In the genomic region with DNA sequence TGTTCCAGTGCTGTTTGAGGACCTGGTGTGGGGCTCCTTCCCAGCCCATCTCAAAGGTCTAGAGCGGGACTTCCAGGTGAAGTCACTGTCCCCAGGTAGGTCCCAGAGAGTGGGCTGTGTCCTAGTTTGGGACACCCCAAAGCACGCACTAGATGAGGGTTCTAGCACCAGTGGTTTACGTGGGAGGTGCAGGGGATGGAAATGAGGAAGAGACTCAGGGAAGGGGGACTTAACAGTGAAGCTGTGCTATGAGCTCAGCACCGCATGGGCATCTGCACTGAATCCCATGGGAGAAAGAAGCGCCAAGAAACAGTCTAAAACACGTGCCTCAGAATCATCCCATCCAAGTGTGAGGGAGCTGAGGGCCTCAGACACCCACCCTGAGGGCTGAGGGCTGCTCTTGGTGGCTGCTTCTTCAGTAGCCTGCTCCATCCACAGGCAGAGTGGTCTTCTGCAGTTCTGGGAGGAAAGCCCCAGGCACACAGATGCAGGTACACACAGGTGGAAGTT, we compare ENCODE assay signal across 31 cellular contexts.
DNase-seq lines count a peak whose midpoint lies in the region; ATAC-seq, FAIRE-seq and TF ChIP-seq lines count a peak whose summit lies in the region.
"Had no signal": no experiment of that assay in that cellular context is flagged by ENCODE, and none has a peak within 500 bp of the region (broad histone marks: within the 10 kb centered on the region; RNA-seq: fewer than 3 reads in every experiment).

No MANE protein-coding gene starts in this region.

- H3K9me3 ChIP-seq in RWPE2 (ENCODE audit: severe bottlenecking) (peaks cover 6% of the 10 kb centered on the region), gastroesophageal sphincter (peaks cover 0 to 15% (median 0%) of the 10 kb centered on the region in 3 donors), aorta (ENCODE audit: control insufficient read depth, low read length) (no peaks in the 10 kb centered on the region)
- H3K9me3 ChIP-seq: thyroid gland had no signal

- no peaks in the 10 kb centered on the region for H3K27me3 Mint-ChIP-seq in activated T-helper 2 cell treated with anti-CD3 and anti-CD28 coated beads, Interferon-gamma antibody, Interleukin-2, Interleukin-4, amounts not matched to agents 10 μg/mL and 5 μg/mL and 100 μg/mL, durations not matched to agents 14 hours and 24 hours and 36 hours (ENCODE audit: low read depth)
- H3K27me3 Mint-ChIP-seq: activated T-helper 17 cell treated with anti-CD3 and anti-CD28 coated beads, Interleukin-2, amount 50 U/mL, for 72 hours; brain; stimulated activated naive CD8-positive, alpha-beta T cell treated with anti-CD3 and anti-CD28 coated beads, Interleukin-15, Interleukin-2, amounts not matched to agents 100 ng/mL and 50 ng/mL, for 24 hours had no signal

- H3K27ac Mint-ChIP-seq in activated T-helper 2 cell treated with anti-CD3 and anti-CD28 coated beads, Interferon-gamma antibody, Interleukin-2, Interleukin-4, amounts not matched to agents 10 μg/mL and 5 μg/mL and 100 μg/mL, durations not matched to agents 14 hours and 24 hours and 36 hours: no peak overlapping the region
- H3K27ac Mint-ChIP-seq: activated T-helper 17 cell treated with anti-CD3 and anti-CD28 coated beads, Interleukin-2, amount 50 U/mL, for 72 hours; brain; CD4-positive, CD25-positive, alpha-beta regulatory T cell; stimulated activated naive CD8-positive, alpha-beta T cell treated with anti-CD3 and anti-CD28 coated beads, Interleukin-15, Interleukin-2, amounts not matched to agents 100 ng/mL and 50 ng/mL, for 24 hours; T-helper 2 cell treated with Interferon-gamma antibody and Interleukin-4, amounts not matched to agents 5 μg/mL and 100 μg/mL, for 36 hours had no signal

- 0 out of 2 replicates have a peak, but pooled peaks cover 5% of the 10 kb centered on the region for H3K36me3 ChIP-seq in RWPE2 (ENCODE audit: low read depth)
- H3K36me3 ChIP-seq in gastroesophageal sphincter: no peaks in the 10 kb centered on the region
- no peaks in the 10 kb centered on the region for H3K36me3 ChIP-seq in aorta (ENCODE audit: control insufficient read depth in 1 of 2, insufficient read depth in 2 of 2, low read length in 1 of 2)
- H3K36me3 ChIP-seq: left lung, thyroid gland, WERI-Rb-1 had no signal

- no peak for DNase-seq in HTR-8/SVneo (ENCODE audit: insufficient read length, low spot score)
- no peak for DNase-seq in RWPE2 (ENCODE audit: low spot score)
- no peak for DNase-seq in aorta
- DNase-seq in cerebellar cortex (ENCODE audit: low spot score): no peak
- no peak for DNase-seq in left colon
- no peak for DNase-seq in activated T-helper 2 cell treated with anti-CD3 and anti-CD28 coated beads, Interferon-gamma antibody, Interleukin-2, Interleukin-4, amounts not matched to agents 10 μg/mL and 5 μg/mL and 100 μg/mL, durations not matched to agents 14 hours and 24 hours and 36 hours (ENCODE audit: low spot score)
- DNase-seq: activated CD4-positive, alpha-beta T cell treated with anti-CD3 and anti-CD28 coated beads for 4 hours; activated naive CD4-positive, alpha-beta T cell treated with anti-CD3 and anti-CD28 coated beads, Interleukin-2, amount 50 U/mL, for 16 hours; Calu3; CD4-positive, CD25-positive, alpha-beta regulatory T cell; DND-41; GF-D8; glutamatergic neuron; left lung; mesenchymal stem cell; NCI-H1417; NCI-H2029; NCI-H2227 treated with DMSO at 0.1 percent for 48 hours; NCI-H526 treated with DMSO at 0.1 percent for 48 hours; retina; SHP77; stimulated activated CD4-positive, alpha-beta T cell treated with anti-CD3 and anti-CD28 coated beads, Interleukin-1b, Interleukin-23, amount 100 ng/mL, for 48 hours; thyroid gland; WERI-Rb-1 had no signal

- peak; percentile 89 for FAIRE-seq in HTR-8/SVneo (lab: Jason Lieb, UNC)
- FAIRE-seq: K562 had no signal

- 72% methylated on average over 2 of the region's 6 CpGs; no CpG with 5 or more reads in 1 of the 2 donors for WGBS in gastroesophageal sphincter (ENCODE audit: low coverage in 1 of 2), 2 donors
- 54 to 65% methylated on average over 6 of the region's 6 CpGs for WGBS in aorta, 2 donors

- intact Hi-C loops in aorta (cut with DNase I) (loop anchor here (5.0 kb wide), 1 partner anchor 243 kb away; no protein-coding TSS in a partner anchor), left colon (cut with DNase I, micrococcal nuclease) (loop anchor here in 1 of 2 donors (10.0 kb wide), 1 partner anchor 240 kb away; no protein-coding TSS in a partner anchor)
- intact Hi-C loops in activated T-helper 2 cell treated with anti-CD3 and anti-CD28 coated beads, Interferon-gamma antibody, Interleukin-2, Interleukin-4, amounts not matched to agents 10 μg/mL and 5 μg/mL and 100 μg/mL, durations not matched to agents 14 hours and 24 hours and 36 hours (cut with micrococcal nuclease): loop anchor here (5.0 kb wide), 1 partner anchor 228 kb away; no protein-coding TSS in a partner anchor

- H3K27ac ChIP-seq in RWPE2 (ENCODE audit: poor library complexity, severe bottlenecking) (no peak overlapping the region), gastroesophageal sphincter (no peak overlapping the region), aorta (ENCODE audit: low read depth in 1 of 2, low read length in 2 of 2) (no peak overlapping the region)
- H3K27ac ChIP-seq: left lung, parathyroid adenoma, thyroid gland, WERI-Rb-1 had no signal

- H3K27me3 ChIP-seq in RWPE2 (ENCODE audit: insufficient read depth, poor library complexity, severe bottlenecking): no peaks in the 10 kb centered on the region
- H3K27me3 ChIP-seq in gastroesophageal sphincter: no peaks in the 10 kb centered on the region
- H3K27me3 ChIP-seq in aorta (ENCODE audit: control insufficient read depth in 1 of 2, insufficient read depth in 2 of 2, low read length in 1 of 2): no peaks in the 10 kb centered on the region
- H3K27me3 ChIP-seq: left lung, thyroid gland had no signal

- TF ChIP-seq EP300 in gastroesophageal sphincter (IDR thresholded peaks at IDR 0.05): no peak

- no peak overlapping the region for H3K4me3 ChIP-seq in RWPE2 (ENCODE audit: severe bottlenecking)
- no peak overlapping the region for H3K4me3 ChIP-seq in gastroesophageal sphincter
- no peak overlapping the region for H3K4me3 ChIP-seq in aorta (ENCODE audit: low read length in 2 of 2)
- H3K4me3 ChIP-seq: K562, left lung, thyroid gland had no signal

- H3K4me1 Mint-ChIP-seq in activated T-helper 2 cell treated with anti-CD3 and anti-CD28 coated beads, Interferon-gamma antibody, Interleukin-2, Interleukin-4, amounts not matched to agents 10 μg/mL and 5 μg/mL and 100 μg/mL, durations not matched to agents 14 hours and 24 hours and 36 hours (ENCODE audit: low read depth): peaks cover 2% of the 10 kb centered on the region
- H3K4me1 Mint-ChIP-seq: activated T-helper 17 cell treated with anti-CD3 and anti-CD28 coated beads, Interleukin-2, amount 50 U/mL, for 72 hours; CD4-positive, CD25-positive, alpha-beta regulatory T cell had no signal

- no peaks in the 10 kb centered on the region for H3K36me3 Mint-ChIP-seq in activated T-helper 2 cell treated with anti-CD3 and anti-CD28 coated beads, Interferon-gamma antibody, Interleukin-2, Interleukin-4, amounts not matched to agents 10 μg/mL and 5 μg/mL and 100 μg/mL, durations not matched to agents 14 hours and 24 hours and 36 hours (ENCODE audit: low read depth)
- H3K36me3 Mint-ChIP-seq: brain; CD4-positive, CD25-positive, alpha-beta regulatory T cell had no signal

- no peak overlapping the region for H3K4me3 Mint-ChIP-seq in activated T-helper 2 cell treated with anti-CD3 and anti-CD28 coated beads, Interferon-gamma antibody, Interleukin-2, Interleukin-4, amounts not matched to agents 10 μg/mL and 5 μg/mL and 100 μg/mL, durations not matched to agents 14 hours and 24 hours and 36 hours (ENCODE audit: low read depth)
- H3K4me3 Mint-ChIP-seq: activated T-helper 17 cell treated with anti-CD3 and anti-CD28 coated beads, Interleukin-2, amount 50 U/mL, for 72 hours; brain; stimulated activated naive CD8-positive, alpha-beta T cell treated with anti-CD3 and anti-CD28 coated beads, Interleukin-15, Interleukin-2, amounts not matched to agents 100 ng/mL and 50 ng/mL, for 24 hours; T-helper 2 cell treated with Interferon-gamma antibody and Interleukin-4, amounts not matched to agents 5 μg/mL and 100 μg/mL, for 36 hours had no signal

- H3K4me1 ChIP-seq in RWPE2 (ENCODE audit: insufficient read depth, poor library complexity, severe bottlenecking) (no peaks in the 10 kb centered on the region), gastroesophageal sphincter (no peaks in the 10 kb centered on the region), aorta (ENCODE audit: control insufficient read depth in 1 of 2, insufficient read depth in 2 of 2, low read length in 2 of 2) (no peaks in the 10 kb centered on the region)
- H3K4me1 ChIP-seq: left lung, parathyroid adenoma, thyroid gland had no signal

- ATAC-seq in RWPE2 (ENCODE audit: low read depth): peak; percentile 3; the same call in 2 of the 3 replicates
- peak; percentile 17 for ATAC-seq in gastroesophageal sphincter
- peak; percentile 16 for ATAC-seq in aorta (ENCODE audit: low FRiP score)
- no peak for ATAC-seq in left colon
- ATAC-seq: activated T-helper 17 cell treated with anti-CD3 and anti-CD28 coated beads, Interleukin-2, amount 50 U/mL, for 72 hours; K562 had no signal

- H3K9me3 Mint-ChIP-seq in activated T-helper 2 cell treated with anti-CD3 and anti-CD28 coated beads, Interferon-gamma antibody, Interleukin-2, Interleukin-4, amounts not matched to agents 10 μg/mL and 5 μg/mL and 100 μg/mL, durations not matched to agents 14 hours and 24 hours and 36 hours: peaks cover 9% of the 10 kb centered on the region
- H3K9me3 Mint-ChIP-seq: activated T-helper 17 cell treated with anti-CD3 and anti-CD28 coated beads, Interleukin-2, amount 50 U/mL, for 72 hours; stimulated activated naive CD8-positive, alpha-beta T cell treated with anti-CD3 and anti-CD28 coated beads, Interleukin-15, Interleukin-2, amounts not matched to agents 100 ng/mL and 50 ng/mL, for 24 hours had no signal

- TF ChIP-seq CTCF in RWPE2 (IDR thresholded peaks at IDR 0.05; ENCODE audit: poor library complexity, severe bottlenecking) (no peak), gastroesophageal sphincter (IDR thresholded peaks at IDR 0.05) (no peak)

- TF ChIP-seq POLR2A in gastroesophageal sphincter (IDR thresholded peaks at IDR 0.05): no peak
